10 cellular contexts compared by ENCODE assay signal in genomic region chr5:62284946-62285891, GRCh38. TPM values are rescaled to one million over a fixed set of nuclear protein-coding genes. Genes with fewer than 3 reads are reported as not detected.
DNase-seq lines count a peak whose midpoint lies in the region; ATAC-seq, FAIRE-seq and TF ChIP-seq lines count a peak whose summit lies in the region.
"Had no signal": no experiment of that assay in that cellular context is flagged by ENCODE, and none has a peak within 500 bp of the region (broad histone marks: within the 10 kb centered on the region; RNA-seq: fewer than 3 reads in every experiment).

No MANE protein-coding gene starts in this region.

- POLR2A ChIA-PET in SK-N-SH (lab: Yijun Ruan, JAX): no interaction called here

- no peaks in the 10 kb centered on the region; the same call in 1 of the 2 replicates for H3K27me3 ChIP-seq in SK-N-SH (ENCODE audit: insufficient read depth)

- CTCF ChIA-PET in SK-N-SH (lab: Yijun Ruan, JAX): no interaction called here

- no peaks in the 10 kb centered on the region for H4K20me1 ChIP-seq in SK-N-SH (ENCODE audit: insufficient read depth)

- no peaks in the 10 kb centered on the region for H3F3A ChIP-seq in SK-N-SH (replicated peaks; ENCODE audit: insufficient read depth)

- WGBS in SK-N-SH (ENCODE audit: low lambda C conversion rate): 62% methylated on average over 6 of the region's 6 CpGs

- no peak for TF ChIP-seq RAD21 in SK-N-SH (IDR thresholded peaks at IDR 0.05; ENCODE audit: low read length)

- intact Hi-C loops in natural killer cell (cut with micrococcal nuclease): loop anchor here (2.0 to 5.0 kb wide), 2 partner anchors 28 to 67 kb away; no protein-coding TSS in a partner anchor

- H3K9me3 Mint-ChIP-seq in natural killer cell (no peaks in the 10 kb centered on the region), mesothelial cell of epicardium (peaks cover 8% of the 10 kb centered on the region)
- H3K9me3 Mint-ChIP-seq: naive B cell had no signal

- no peak overlapping the region for H3K4me2 ChIP-seq in SK-N-SH

- no peak overlapping the region for H2AFZ ChIP-seq in SK-N-SH (ENCODE audit: low read depth)

- no peak for TF ChIP-seq CTCF in natural killer cell (IDR thresholded peaks at IDR 0.05)
- TF ChIP-seq CTCF in mesothelial cell of epicardium (IDR thresholded peaks at IDR 0.05; ENCODE audit: unreplicated experiment): no peak
- no peak for TF ChIP-seq CTCF in SK-N-SH (IDR thresholded peaks at IDR 0.05)

- H3K27ac Mint-ChIP-seq in natural killer cell: no peak overlapping the region
- H3K27ac Mint-ChIP-seq in mesothelial cell of epicardium: no peak overlapping the region
- H3K27ac Mint-ChIP-seq: naive B cell had no signal

- DNase-seq in GM18507 (ENCODE audit: extremely low spot score, insufficient read length, low read depth) (no peak), T-helper 2 cell (peak in 3 of 5 experiments; percentile 41 to 97 (median 50)), natural killer cell (no peak), mesothelial cell of epicardium (ENCODE audit: low spot score in 2 of 2, unreplicated experiment in 2 of 2) (no peak), RKO (ENCODE audit: low spot score) (no peak), NCI-H2029 (lab: John Stamatoyannopoulos, UW) (no peak), SK-N-SH (no peak)
- DNase-seq: IMR-90, naive B cell had no signal

- no peaks in the 10 kb centered on the region for H3K4me1 ChIP-seq in SK-N-SH (ENCODE audit: control insufficient read depth in 1 of 2, insufficient read depth in 2 of 2, low read depth in 1 of 2, low read length in 1 of 2)

- H3K36me3 Mint-ChIP-seq in natural killer cell (no peaks in the 10 kb centered on the region), mesothelial cell of epicardium (no peaks in the 10 kb centered on the region)
- H3K36me3 Mint-ChIP-seq: naive B cell had no signal

- no peak overlapping the region for H3K27ac ChIP-seq in SK-N-SH (ENCODE audit: low read depth in 2 of 2, low read length in 1 of 2)

- H3K9ac ChIP-seq in SK-N-SH: no peak overlapping the region

- H3K36me3 ChIP-seq in SK-N-SH (replicated peaks in 1 of 2; ENCODE audit: control insufficient read depth in 1 of 2, insufficient read depth in 2 of 2, low read length in 1 of 2): no peaks in the 10 kb centered on the region

- no peaks in the 10 kb centered on the region for H3K9me3 ChIP-seq in SK-N-SH

- no peak overlapping the region for H3K4me3 Mint-ChIP-seq in natural killer cell
- H3K4me3 Mint-ChIP-seq in mesothelial cell of epicardium: no peak overlapping the region

- TF ChIP-seq EP300 in SK-N-SH (IDR thresholded peaks at IDR 0.05; ENCODE audit: borderline replicate concordance in 1 of 2, low read depth in 1 of 2, low read length in 1 of 2): no peak

- no peaks in the 10 kb centered on the region for H3K79me2 ChIP-seq in SK-N-SH (ENCODE audit: insufficient read depth)

- H3K4me1 Mint-ChIP-seq in natural killer cell (peaks cover 10 to 20% of the 10 kb centered on the region in 2 donors), mesothelial cell of epicardium (peaks cover 3% of the 10 kb centered on the region)
- H3K4me1 Mint-ChIP-seq: naive B cell had no signal

- ATAC-seq in HG02571 (IDR thresholded peaks at IDR 0.05; ENCODE audit: unreplicated experiment) (peak; percentile 73), natural killer cell (peak; percentile 70 to 80 (median 71))

- no peak overlapping the region for H3K4me3 ChIP-seq in SK-N-SH (ENCODE audit: low read depth in 2 of 2, low read length in 1 of 2)

- peak; percentile 85 for FAIRE-seq in GM18507 (lab: Jason Lieb, UNC)

- peaks cover 8 to 15% of the 10 kb centered on the region in 2 donors for H3K27me3 Mint-ChIP-seq in natural killer cell (ENCODE audit: low read depth in 2 of 2)
- H3K27me3 Mint-ChIP-seq in mesothelial cell of epicardium (ENCODE audit: low read depth): peaks cover 3% of the 10 kb centered on the region

- no peaks in the 10 kb centered on the region for H3K9me2 ChIP-seq in SK-N-SH

TF ChIP-seq in SK-N-SH, 30 proteins besides CTCF, POLR2A, EP300 and RAD21 (continues in another document):
- no peak for TF ChIP-seq REST (IDR thresholded peaks at IDR 0.05; ENCODE audit: low read depth, low read length)
- TF ChIP-seq MAX (IDR thresholded peaks at IDR 0.05; ENCODE audit: low read depth): no peak
- TF ChIP-seq ZBTB33 (IDR thresholded peaks at IDR 0.05; ENCODE audit: borderline replicate concordance, low read depth): no peak
- TF ChIP-seq YY1 (IDR thresholded peaks at IDR 0.05; ENCODE audit: low read depth): no peak
- no peak for TF ChIP-seq SIN3A (IDR thresholded peaks at IDR 0.05; ENCODE audit: borderline replicate concordance, low read depth, low read length)
- no peak for TF ChIP-seq FOXM1 (IDR thresholded peaks at IDR 0.05; ENCODE audit: low read depth)
- TF ChIP-seq SMC3 (IDR thresholded peaks at IDR 0.05; ENCODE audit: low read depth, low read length): no peak
- no peak for TF ChIP-seq TAF1 (IDR thresholded peaks at IDR 0.05; ENCODE audit: borderline replicate concordance, low read depth, low read length)
- no peak for TF ChIP-seq PBX3 (IDR thresholded peaks at IDR 0.05)
- TF ChIP-seq USF1 (IDR thresholded peaks at IDR 0.05; ENCODE audit: borderline replicate concordance, low read depth): no peak
- no peak for TF ChIP-seq FOSL2 (IDR thresholded peaks at IDR 0.05; ENCODE audit: borderline replicate concordance, low read depth)
- TF ChIP-seq MEF2A (IDR thresholded peaks at IDR 0.05; ENCODE audit: borderline replicate concordance, low read depth): no peak
- TF ChIP-seq CHD2 (IDR thresholded peaks at IDR 0.05; ENCODE audit: low read length, partially characterized antibody): no peak
- no peak for TF ChIP-seq NRF1 (IDR thresholded peaks at IDR 0.05; ENCODE audit: low read depth, low read length)

RNA-seq across cellular contexts. Expression of gene KIF2A, which starts 20.8 kb away (rescaled TPM):
- total RNA-seq in natural killer cell: 10 to 100 TPM; 80.4 to 95.2 (median 80.6) TPM
- total RNA-seq in mesothelial cell of epicardium: 54.4 to 59.0 TPM (median 56.9 TPM) in 3 replicates
- polyA plus RNA-seq in SK-N-SH (2012; rRNA removed): 14.3 and 16.1 TPM in 2 replicates
- 23.6 and 31.4 TPM in 2 replicates for polyA plus RNA-seq in SK-N-SH (2012; cell fraction: cytosol; rRNA removed)
- polyA plus RNA-seq in SK-N-SH (2012; cell fraction: nucleus; rRNA removed): 6.6 and 14.5 TPM in 2 replicates

Comparison
In these comparisons a context has a peak if more than half of its experiments do, and no peak if none do; other contexts are left out.
1. DNase-seq: peak in T-helper 2 cell (3 of 5); none in GM18507 (single experiment), natural killer cell (single experiment), mesothelial cell of epicardium (0 of 2), RKO (single experiment), NCI-H2029 (single experiment) and SK-N-SH (single experiment).